ENCODE assay signal across 12 cellular contexts in the genomic region with DNA sequence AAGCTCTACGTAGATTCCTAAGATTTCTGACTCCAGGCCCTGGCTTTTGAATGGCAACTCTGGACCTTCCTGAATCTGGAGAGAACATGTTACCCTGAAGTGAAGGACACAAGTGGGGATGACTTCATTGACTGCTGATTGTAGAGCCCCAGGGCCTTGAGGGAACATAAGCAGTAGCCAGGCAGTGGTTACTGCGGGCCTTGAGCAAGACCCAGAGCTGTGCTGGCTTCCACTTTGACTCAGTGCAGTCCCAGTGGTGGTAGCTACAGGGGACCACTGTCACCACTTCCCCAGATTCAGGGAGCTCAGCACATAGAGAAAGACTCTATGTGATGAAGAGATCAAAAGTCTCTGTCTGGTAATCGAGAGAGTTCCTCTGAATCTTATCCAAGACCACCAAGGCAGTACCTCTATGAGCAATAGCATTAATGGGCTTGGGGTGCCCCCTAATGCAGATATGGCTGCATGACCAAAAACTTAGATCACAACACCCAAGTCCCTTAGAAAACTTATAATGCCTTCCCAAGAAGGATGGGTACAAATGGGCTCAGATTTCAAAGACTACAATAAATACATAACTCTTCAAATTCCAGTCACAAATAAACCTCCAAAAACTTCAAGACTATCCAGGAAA.
DNase-seq lines count a peak whose midpoint lies in the region; ATAC-seq and TF ChIP-seq lines count a peak whose summit lies in the region.
"Had no signal": no experiment of that assay in that cellular context is flagged by ENCODE, and none has a peak within 500 bp of the region (broad histone marks: within the 10 kb centered on the region; RNA-seq: fewer than 3 reads in every experiment).

No MANE protein-coding gene starts in this region.

- H3K9me3 Mint-ChIP-seq in activated CD4-positive, alpha-beta T cell treated with anti-CD3 and anti-CD28 coated beads, Interleukin-2, amount 10 ng/mL, durations not matched to agents 24 days and 14 days = peaks cover 4% of the 10 kb centered on the region
- peaks cover 10 to 17% of the 10 kb centered on the region in 2 donors for H3K9me3 Mint-ChIP-seq in activated T-cell treated with anti-CD3 and anti-CD28 coated beads, Interleukin-2, amount 50 U/mL, for 72 hours

- H3K4me3 ChIP-seq in GM12865 (ENCODE audit: low read depth, low read length) = no peak overlapping the region

- in situ Hi-C loops in KBM-7 (cut with MboI; ENCODE audit: low pct_unique_long_range_greater_than_20kb, low sequenced_read_pairs) = no loop called here

- no peak overlapping the region for H3K4me3 Mint-ChIP-seq in activated CD4-positive, alpha-beta T cell treated with anti-CD3 and anti-CD28 coated beads, Interleukin-2, amount 10 ng/mL, durations not matched to agents 24 days and 14 days
- no peak overlapping the region for H3K4me3 Mint-ChIP-seq in activated T-cell treated with anti-CD3 and anti-CD28 coated beads, Interleukin-2, amount 50 U/mL, for 72 hours

- POLR2A ChIA-PET in HEK293T (lab: Yijun Ruan, JAX) = no interaction called here

- peak; percentile 17 for TF ChIP-seq CTCF in GM12865 (IDR thresholded peaks at IDR 0.05; ENCODE audit: insufficient read depth, low read depth, low read length, missing control alignments)

- H3K27me3 Mint-ChIP-seq in activated CD4-positive, alpha-beta T cell treated with anti-CD3 and anti-CD28 coated beads, Interleukin-2, amount 10 ng/mL, durations not matched to agents 24 days and 14 days = no peaks in the 10 kb centered on the region
- no peaks in the 10 kb centered on the region for H3K27me3 Mint-ChIP-seq in activated T-cell treated with anti-CD3 and anti-CD28 coated beads, Interleukin-2, amount 50 U/mL, for 72 hours (ENCODE audit: low read depth)

- CTCF ChIA-PET in HEK293T (lab: Yijun Ruan, JAX) = no interaction called here

- DNase-seq in GM12865 (ENCODE audit: low read depth) (peak; percentile 43), KBM-7 (peak; percentile 7), foreskin melanocyte (peak; percentile 43), T-helper 1 cell (no peak), HEK293T (ENCODE audit: extremely low spot score) (no peak)
- DNase-seq in activated CD4-positive, alpha-beta T cell treated with anti-CD3 and anti-CD28 coated beads, Interleukin-2, amount 10 ng/mL, durations not matched to agents 24 days and 14 days = no peak
- no peak for DNase-seq in activated T-cell treated with anti-CD3 and anti-CD28 coated beads, Interleukin-2, amount 50 U/mL, for 72 hours
- DNase-seq: activated effector memory CD4-positive, alpha-beta T cell treated with anti-CD3 and anti-CD28 coated beads, Interleukin-2, amount 50 U/mL, for 16 hours; EL; NCI-H2081; posterior cingulate gyrus had no signal

- H3K36me3 Mint-ChIP-seq in activated CD4-positive, alpha-beta T cell treated with anti-CD3 and anti-CD28 coated beads, Interleukin-2, amount 10 ng/mL, durations not matched to agents 24 days and 14 days (ENCODE audit: low read depth) = no peaks in the 10 kb centered on the region
- H3K36me3 Mint-ChIP-seq in activated T-cell treated with anti-CD3 and anti-CD28 coated beads, Interleukin-2, amount 50 U/mL, for 72 hours (ENCODE audit: insufficient read depth in 2 of 2) = peaks cover 0 to 3% of the 10 kb centered on the region in 2 donors

- H3K27ac Mint-ChIP-seq in activated CD4-positive, alpha-beta T cell treated with anti-CD3 and anti-CD28 coated beads, Interleukin-2, amount 10 ng/mL, durations not matched to agents 24 days and 14 days = no peak overlapping the region
- no peak overlapping the region for H3K27ac Mint-ChIP-seq in activated T-cell treated with anti-CD3 and anti-CD28 coated beads, Interleukin-2, amount 50 U/mL, for 72 hours

- ATAC-seq in GM21526 (IDR thresholded peaks at IDR 0.05; ENCODE audit: low FRiP score, unreplicated experiment) = peak; percentile 55
- no peak for ATAC-seq in activated T-cell treated with anti-CD3 and anti-CD28 coated beads, Interleukin-2, amount 50 U/mL, for 72 hours (replicated peaks in 1 of 2)

- intact Hi-C loops in activated CD4-positive, alpha-beta T cell treated with anti-CD3 and anti-CD28 coated beads, Interleukin-2, amount 10 ng/mL, durations not matched to agents 24 days and 14 days (cut with micrococcal nuclease) = no loop called here

- no peaks in the 10 kb centered on the region for H3K4me1 Mint-ChIP-seq in activated CD4-positive, alpha-beta T cell treated with anti-CD3 and anti-CD28 coated beads, Interleukin-2, amount 10 ng/mL, durations not matched to agents 24 days and 14 days
- H3K4me1 Mint-ChIP-seq in activated T-cell treated with anti-CD3 and anti-CD28 coated beads, Interleukin-2, amount 50 U/mL, for 72 hours (ENCODE audit: low read depth) = no peaks in the 10 kb centered on the region

TF ChIP-seq in HEK293T, 16 proteins besides CTCF, POLR2A, EP300 and RAD21:
- no peak for TF ChIP-seq SP1 (IDR thresholded peaks at IDR 0.05)
- no peak for TF ChIP-seq ARNT (IDR thresholded peaks at IDR 0.05)
- no peak for TF ChIP-seq TARDBP (IDR thresholded peaks at IDR 0.05)
- no peak for TF ChIP-seq LEF1 (IDR thresholded peaks at IDR 0.05; ENCODE audit: borderline replicate concordance)
- no peak for TF ChIP-seq NFRKB (IDR thresholded peaks at IDR 0.05)
- TF ChIP-seq FOXK2 (IDR thresholded peaks at IDR 0.05) = no peak
- TF ChIP-seq FOXA1 (IDR thresholded peaks at IDR 0.05) = no peak
- TF ChIP-seq SUZ12 (IDR thresholded peaks at IDR 0.05) = no peak
- TF ChIP-seq FOXM1 (IDR thresholded peaks at IDR 0.05; ENCODE audit: borderline replicate concordance) = no peak
- TF ChIP-seq HDGF (IDR thresholded peaks at IDR 0.05; ENCODE audit: borderline replicate concordance) = no peak
- no peak for TF ChIP-seq L3MBTL2 (conservative IDR thresholded peaks at IDR 0.05)
- TF ChIP-seq ZNF384 (IDR thresholded peaks at IDR 0.05) = no peak
- no peak for TF ChIP-seq BHLHE40 (IDR thresholded peaks at IDR 0.05; ENCODE audit: borderline replicate concordance)
- no peak for TF ChIP-seq CTBP1 (IDR thresholded peaks at IDR 0.05; ENCODE audit: borderline replicate concordance)
- no peak for TF ChIP-seq ELF4 (IDR thresholded peaks at IDR 0.05)
TF ChIP-seq in HEK293T: peak in this region for 0.

Comparison
In these comparisons a context has a peak if more than half of its experiments do, and no peak if none do; other contexts are left out.
1. DNase-seq: peak in GM12865 (single experiment), KBM-7 (single experiment) and foreskin melanocyte (single experiment); none in T-helper 1 cell (0 of 5), HEK293T (single experiment), activated CD4-positive, alpha-beta T cell treated with anti-CD3 and anti-CD28 coated beads, Interleukin-2, amount 10 ng/mL, durations not matched to agents 24 days and 14 days (single experiment) and activated T-cell treated with anti-CD3 and anti-CD28 coated beads, Interleukin-2, amount 50 U/mL, for 72 hours (0 of 2).